ENCODE assay signal across 25 cellular contexts in the genomic region with DNA sequence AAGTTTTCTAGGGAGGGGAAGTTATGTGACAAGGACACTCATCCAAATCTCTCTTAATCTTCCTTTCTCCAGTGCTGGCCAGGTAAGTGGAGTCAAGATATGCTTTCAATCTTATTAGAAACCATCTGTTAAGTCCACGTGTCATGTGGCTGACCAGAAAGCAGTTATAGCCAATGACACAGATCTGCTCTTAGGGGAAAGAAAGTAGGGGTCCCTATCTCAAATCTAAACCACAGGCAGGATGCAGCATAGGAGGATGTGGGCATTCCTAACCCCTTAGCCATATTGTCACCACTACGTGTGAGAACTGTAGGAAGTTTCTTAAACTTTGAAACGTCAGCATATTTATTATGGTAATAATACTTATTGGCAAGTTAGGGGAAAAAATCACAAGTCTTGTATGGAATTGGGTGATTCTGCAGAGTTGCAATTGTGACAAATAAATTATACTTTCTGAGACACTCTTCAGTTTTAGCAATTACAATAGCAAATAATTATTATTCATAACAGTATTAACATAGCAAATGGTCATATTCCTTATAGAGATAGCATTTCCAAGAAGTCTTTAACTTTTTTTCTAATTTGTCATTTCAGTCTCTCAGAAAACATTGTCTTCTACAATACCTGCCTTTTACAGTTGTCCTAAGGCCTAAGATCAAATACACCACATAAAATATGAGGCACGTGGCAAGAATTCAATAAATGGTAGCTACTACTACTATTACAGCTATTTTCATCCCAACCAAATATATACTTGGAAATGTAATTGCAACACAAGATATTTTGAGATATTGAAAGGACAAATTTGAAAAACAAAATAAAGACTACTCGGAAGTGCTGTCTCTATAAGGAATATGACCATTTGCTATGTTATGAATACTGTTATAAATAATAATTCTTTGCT.
DNase-seq lines count a peak whose midpoint lies in the region; ATAC-seq and TF ChIP-seq lines count a peak whose summit lies in the region.
"Had no signal": no experiment of that assay in that cellular context is flagged by ENCODE, and none has a peak within 500 bp of the region (broad histone marks: within the 10 kb centered on the region; RNA-seq: fewer than 3 reads in every experiment).

No MANE protein-coding gene starts in this region.

- H3K27ac ChIP-seq in WERI-Rb-1: peak overlapping the region; percentile 15; the same call in 1 of the 2 replicates
- H3K27ac ChIP-seq: esophagus muscularis mucosa, pancreas had no signal

- peak; percentile 80 to 84 for ATAC-seq in natural killer cell treated with Interleukin-12 subunit alpha and Interleukin-12 subunit beta and Interleukin-15 and Interleukin-18, amount 100 ng/mL, for 72 hours
- no peak for ATAC-seq in HG02642 (IDR thresholded peaks at IDR 0.05; ENCODE audit: poor library complexity, unreplicated experiment)
- ATAC-seq: activated CD8-positive, alpha-beta T cell treated with anti-CD3 and anti-CD28 coated beads, Interleukin-2, amount 10 ng/mL, durations not matched to agents 7 days and 5 days; activated T-cell treated with anti-CD3 and anti-CD28 coated beads, Interleukin-2, amount 50 U/mL, for 4 hours; pancreas; sciatic nerve; stimulated activated memory B cell treated with anti-CD40 and anti-IgM and Interleukin-4, amounts not matched to agents 10 μg/mL and 1 μg/mL and 100 μg/mL, for 72 hours had no signal

- no peak overlapping the region for H3K4me3 ChIP-seq in WERI-Rb-1 (ENCODE audit: low read depth, low read length)
- H3K4me3 ChIP-seq: esophagus muscularis mucosa, pancreas had no signal

- H3K9me3 Mint-ChIP-seq in natural killer cell treated with Interleukin-12 subunit alpha and Interleukin-12 subunit beta and Interleukin-15 and Interleukin-18, amount 100 ng/mL, for 72 hours: no peaks in the 10 kb centered on the region
- H3K9me3 Mint-ChIP-seq in activated naive CD4-positive, alpha-beta T cell treated with anti-CD3 and anti-CD28 coated beads, Interleukin-2, amount 10 ng/mL, durations not matched to agents 7 days and 5 days: no peaks in the 10 kb centered on the region
- H3K9me3 Mint-ChIP-seq: activated T-cell treated with anti-CD3 and anti-CD28 coated beads, Interleukin-2, amount 50 U/mL, for 4 hours; stimulated activated memory B cell treated with anti-CD40 and anti-IgM and Interleukin-4, amounts not matched to agents 10 μg/mL and 1 μg/mL and 100 μg/mL, for 72 hours had no signal

- no peaks in the 10 kb centered on the region for H3K9me3 ChIP-seq in WERI-Rb-1 (ENCODE audit: severe bottlenecking)
- H3K9me3 ChIP-seq: esophagus muscularis mucosa, pancreas had no signal

- no peaks in the 10 kb centered on the region for H3K27me3 ChIP-seq in WERI-Rb-1 (ENCODE audit: insufficient read depth, low read depth, severe bottlenecking)
- H3K27me3 ChIP-seq: esophagus muscularis mucosa, pancreas had no signal

- TF ChIP-seq CTCF in WERI-Rb-1 (IDR thresholded peaks at IDR 0.05; ENCODE audit: low read depth, low read length): no peak

- no peaks in the 10 kb centered on the region for H3K36me3 Mint-ChIP-seq in natural killer cell treated with Interleukin-12 subunit alpha and Interleukin-12 subunit beta and Interleukin-15 and Interleukin-18, amount 100 ng/mL, for 72 hours
- no peaks in the 10 kb centered on the region for H3K36me3 Mint-ChIP-seq in activated naive CD4-positive, alpha-beta T cell treated with anti-CD3 and anti-CD28 coated beads, Interleukin-2, amount 10 ng/mL, durations not matched to agents 7 days and 5 days
- H3K36me3 Mint-ChIP-seq: CD4-positive, CD25-positive, alpha-beta regulatory T cell; stimulated activated memory B cell treated with anti-CD40 and anti-IgM and Interleukin-4, amounts not matched to agents 10 μg/mL and 1 μg/mL and 100 μg/mL, for 72 hours had no signal

- no peaks in the 10 kb centered on the region for H3K27me3 Mint-ChIP-seq in natural killer cell treated with Interleukin-12 subunit alpha and Interleukin-12 subunit beta and Interleukin-15 and Interleukin-18, amount 100 ng/mL, for 72 hours
- no peaks in the 10 kb centered on the region for H3K27me3 Mint-ChIP-seq in activated naive CD4-positive, alpha-beta T cell treated with anti-CD3 and anti-CD28 coated beads, Interleukin-2, amount 10 ng/mL, durations not matched to agents 7 days and 5 days
- H3K27me3 Mint-ChIP-seq: CD4-positive, CD25-positive, alpha-beta regulatory T cell; stimulated activated memory B cell treated with anti-CD40 and anti-IgM and Interleukin-4, amounts not matched to agents 10 μg/mL and 1 μg/mL and 100 μg/mL, for 72 hours had no signal

- peaks cover 20 to 36% of the 10 kb centered on the region in 2 donors for H3K4me1 Mint-ChIP-seq in natural killer cell treated with Interleukin-12 subunit alpha and Interleukin-12 subunit beta and Interleukin-15 and Interleukin-18, amount 100 ng/mL, for 72 hours (ENCODE audit: low read depth in 2 of 2)
- H3K4me1 Mint-ChIP-seq in activated naive CD4-positive, alpha-beta T cell treated with anti-CD3 and anti-CD28 coated beads, Interleukin-2, amount 10 ng/mL, durations not matched to agents 7 days and 5 days: peaks cover 3% of the 10 kb centered on the region

- peak; percentile 37 for DNase-seq in EL
- peak; percentile 43 for DNase-seq in M059J (ENCODE audit: low read depth)
- peak; percentile 40 for DNase-seq in WERI-Rb-1
- DNase-seq in natural killer cell treated with Interleukin-12 subunit alpha and Interleukin-12 subunit beta and Interleukin-15 and Interleukin-18, amount 100 ng/mL, for 72 hours (ENCODE audit: low spot score): peak; percentile 62
- DNase-seq in SKM-1 treated with dmso at 0.1 percent for 144 hours (lab: John Stamatoyannopoulos, UW; ENCODE audit: unreplicated experiment): no peak
- no peak for DNase-seq in RKO (ENCODE audit: low spot score)
- DNase-seq in activated naive CD4-positive, alpha-beta T cell treated with anti-CD3 and anti-CD28 coated beads, Interleukin-2, amount 10 ng/mL, durations not matched to agents 7 days and 5 days: no peak
- DNase-seq: activated CD4-positive, CD25-positive, alpha-beta regulatory T cell treated with anti-CD3 and anti-CD28 coated beads, Interleukin-2, amount 50 U/mL, for 72 hours; activated CD8-positive, alpha-beta T cell treated with anti-CD3 and anti-CD28 coated beads, Interleukin-2, amount 10 ng/mL, durations not matched to agents 7 days and 5 days; activated naive CD4-positive, alpha-beta T cell treated with anti-CD3 and anti-CD28 coated beads, Interleukin-2, amount 50 U/mL, for 16 hours; activated T-cell treated with anti-CD3 and anti-CD28 coated beads, Interleukin-2, amount 50 U/mL, for 4 hours; aorta; CD4-positive, CD25-positive, alpha-beta regulatory T cell; cerebellar nuclear complex; DMS153; effector CD4-positive, alpha-beta T cell; H7; mammary epithelial cell; NCI-H1694; NCI-H774; pancreas had no signal

- H3K36me3 ChIP-seq in WERI-Rb-1: no peaks in the 10 kb centered on the region
- H3K36me3 ChIP-seq: esophagus muscularis mucosa, pancreas had no signal

- peak overlapping the region; percentile 67 to 70 for H3K27ac Mint-ChIP-seq in natural killer cell treated with Interleukin-12 subunit alpha and Interleukin-12 subunit beta and Interleukin-15 and Interleukin-18, amount 100 ng/mL, for 72 hours
- no peak overlapping the region for H3K27ac Mint-ChIP-seq in activated naive CD4-positive, alpha-beta T cell treated with anti-CD3 and anti-CD28 coated beads, Interleukin-2, amount 10 ng/mL, durations not matched to agents 7 days and 5 days
- H3K27ac Mint-ChIP-seq: activated CD8-positive, alpha-beta T cell treated with anti-CD3 and anti-CD28 coated beads, Interleukin-2, amount 10 ng/mL, durations not matched to agents 7 days and 5 days; CD4-positive, CD25-positive, alpha-beta regulatory T cell; stimulated activated memory B cell treated with anti-CD40 and anti-IgM and Interleukin-4, amounts not matched to agents 10 μg/mL and 1 μg/mL and 100 μg/mL, for 72 hours had no signal

- CTCF ChIA-PET in activated naive CD4-positive, alpha-beta T cell treated with anti-CD3 and anti-CD28 coated beads, Interleukin-2, amount 10 ng/mL, durations not matched to agents 7 days and 5 days (lab: Charles Lee): no interaction called here

- H3K4me3 Mint-ChIP-seq in natural killer cell treated with Interleukin-12 subunit alpha and Interleukin-12 subunit beta and Interleukin-15 and Interleukin-18, amount 100 ng/mL, for 72 hours: peak overlapping the region; percentile 31
- no peak overlapping the region for H3K4me3 Mint-ChIP-seq in activated naive CD4-positive, alpha-beta T cell treated with anti-CD3 and anti-CD28 coated beads, Interleukin-2, amount 10 ng/mL, durations not matched to agents 7 days and 5 days
- H3K4me3 Mint-ChIP-seq: activated CD8-positive, alpha-beta T cell treated with anti-CD3 and anti-CD28 coated beads, Interleukin-2, amount 10 ng/mL, durations not matched to agents 7 days and 5 days; activated T-cell treated with anti-CD3 and anti-CD28 coated beads, Interleukin-2, amount 50 U/mL, for 4 hours; CD4-positive, CD25-positive, alpha-beta regulatory T cell; stimulated activated memory B cell treated with anti-CD40 and anti-IgM and Interleukin-4, amounts not matched to agents 10 μg/mL and 1 μg/mL and 100 μg/mL, for 72 hours had no signal

Comparison
In these comparisons a context has a peak if more than half of its experiments do, and no peak if none do; other contexts are left out.
1. DNase-seq: peak in EL (single experiment), M059J (single experiment), WERI-Rb-1 (single experiment) and natural killer cell treated with Interleukin-12 subunit alpha and Interleukin-12 subunit beta and Interleukin-15 and Interleukin-18, amount 100 ng/mL, for 72 hours (single experiment); none in SKM-1 treated with dmso at 0.1 percent for 144 hours (single experiment), RKO (single experiment) and activated naive CD4-positive, alpha-beta T cell treated with anti-CD3 and anti-CD28 coated beads, Interleukin-2, amount 10 ng/mL, durations not matched to agents 7 days and 5 days (single experiment).